ENCODE assay signal across 7 cellular contexts in genomic region chr9:89923961-89924504, GRCh38.
A peak's percentile ranks its signal among the peaks of the same experiment; 100 is the strongest.
DNase-seq lines count a peak whose midpoint lies in the region; ATAC-seq and TF ChIP-seq lines count a peak whose summit lies in the region.

No MANE protein-coding gene starts in this region.

- H3K36me3 ChIP-seq in hepatocyte (replicated peaks; ENCODE audit: insufficient read depth, low read depth) = no peaks in the 10 kb centered on the region

- H3K27ac Mint-ChIP-seq in activated CD8-positive, alpha-beta T cell treated with anti-CD3 and anti-CD28 coated beads for 36 hours = peak overlapping the region; percentile 75

- no peaks in the 10 kb centered on the region for H3K79me2 ChIP-seq in hepatocyte

- DNase-seq in NAMALWA (ENCODE audit: low spot score) (peak; percentile 13), hepatocyte (ENCODE audit: low spot score) (peak; percentile 42), SKM-1 treated with dmso at 0.1 percent for 144 hours (lab: John Stamatoyannopoulos, UW; ENCODE audit: unreplicated experiment) (no peak), NCI-H748 treated with DMSO at 0.1 percent for 48 hours (lab: John Stamatoyannopoulos, UW) (no peak), SIG-M5 treated with dmso at 0.1 percent for 504 hours (lab: John Stamatoyannopoulos, UW; ENCODE audit: unreplicated experiment) (no peak)
- peak; percentile 86 for DNase-seq in activated CD8-positive, alpha-beta T cell treated with anti-CD3 and anti-CD28 coated beads for 36 hours
- peak; percentile 64 to 66 for DNase-seq in stimulated activated CD8-positive, alpha-beta memory T cell treated with anti-CD3 and anti-CD28 coated beads, Interleukin-15, amount 100 ng/mL, for 48 hours (ENCODE audit: low read depth in 2 of 2)

- H3K4me3 ChIP-seq in hepatocyte = no peak overlapping the region

- no peaks in the 10 kb centered on the region for H3K27me3 ChIP-seq in hepatocyte

- H2AFZ ChIP-seq in hepatocyte = peak overlapping the region; percentile 18

- CTCF ChIA-PET in activated CD8-positive, alpha-beta T cell treated with anti-CD3 and anti-CD28 coated beads for 36 hours (lab: Charles Lee) = interaction anchor here (0.7 to 5.9 kb wide), 14 partner anchors 13 to 331 kb away, joined by 3 to 28 read pairs (median 4); no protein-coding TSS in a partner anchor

- no peaks in the 10 kb centered on the region for H3K36me3 Mint-ChIP-seq in activated CD8-positive, alpha-beta T cell treated with anti-CD3 and anti-CD28 coated beads for 36 hours (ENCODE audit: low read depth)

- peak; percentile 78 for ATAC-seq in activated CD8-positive, alpha-beta T cell treated with anti-CD3 and anti-CD28 coated beads for 36 hours

- H4K20me1 ChIP-seq in hepatocyte (ENCODE audit: insufficient read depth, poor library complexity, severe bottlenecking) = no peaks in the 10 kb centered on the region

- H3K9me2 ChIP-seq in hepatocyte (replicated peaks; ENCODE audit: insufficient read depth) = no peaks in the 10 kb centered on the region

- H3K4me3 Mint-ChIP-seq in activated CD8-positive, alpha-beta T cell treated with anti-CD3 and anti-CD28 coated beads for 36 hours = peak overlapping the region; percentile 10

- TF ChIP-seq CTCF in activated CD8-positive, alpha-beta T cell treated with anti-CD3 and anti-CD28 coated beads for 36 hours (IDR thresholded peaks at IDR 0.05) = peak; percentile 9
- peak; percentile 18 for TF ChIP-seq CTCF in hepatocyte (IDR thresholded peaks at IDR 0.05; ENCODE audit: poor library complexity)

- H3K9me3 Mint-ChIP-seq in activated CD8-positive, alpha-beta T cell treated with anti-CD3 and anti-CD28 coated beads for 36 hours = no peaks in the 10 kb centered on the region

- H3K27me3 Mint-ChIP-seq in activated CD8-positive, alpha-beta T cell treated with anti-CD3 and anti-CD28 coated beads for 36 hours = peaks cover 12% of the 10 kb centered on the region

- peaks cover 27% of the 10 kb centered on the region for H3K4me1 Mint-ChIP-seq in activated CD8-positive, alpha-beta T cell treated with anti-CD3 and anti-CD28 coated beads for 36 hours (ENCODE audit: low read depth)

- H3K4me2 ChIP-seq in hepatocyte = no peak overlapping the region

- 41% methylated on average over 12 of the region's 12 CpGs for WGBS in hepatocyte (ENCODE audit: low lambda C conversion rate, missing lambda C conversion rate)

- peaks cover 25% of the 10 kb centered on the region for H3K4me1 ChIP-seq in hepatocyte (ENCODE audit: insufficient read depth)

- no peak overlapping the region for H3K27ac ChIP-seq in hepatocyte

- intact Hi-C loops in activated CD8-positive, alpha-beta T cell treated with anti-CD3 and anti-CD28 coated beads for 36 hours (cut with micrococcal nuclease) = loop anchor here (2.0 to 5.0 kb wide), 2 partner anchors 173 to 321 kb away; no protein-coding TSS in a partner anchor

- no peaks in the 10 kb centered on the region for H3K9me3 ChIP-seq in hepatocyte (ENCODE audit: low read depth)

- POLR2A ChIA-PET in activated CD8-positive, alpha-beta T cell treated with anti-CD3 and anti-CD28 coated beads for 36 hours (lab: Charles Lee) = interaction anchor here (0.6 kb wide), 1 partner anchor 104 kb away, joined by 3 read pairs; no protein-coding TSS in a partner anchor

Comparison
In these comparisons a context has a peak if more than half of its experiments do, and no peak if none do; other contexts are left out.
1. DNase-seq: peak in NAMALWA (single experiment), activated CD8-positive, alpha-beta T cell treated with anti-CD3 and anti-CD28 coated beads for 36 hours (single experiment), hepatocyte (single experiment) and stimulated activated CD8-positive, alpha-beta memory T cell treated with anti-CD3 and anti-CD28 coated beads, Interleukin-15, amount 100 ng/mL, for 48 hours (2 of 2); none in SKM-1 treated with dmso at 0.1 percent for 144 hours (single experiment), NCI-H748 treated with DMSO at 0.1 percent for 48 hours (single experiment) and SIG-M5 treated with dmso at 0.1 percent for 504 hours (single experiment).